16 cellular contexts compared by ENCODE assay signal in the genomic region with DNA sequence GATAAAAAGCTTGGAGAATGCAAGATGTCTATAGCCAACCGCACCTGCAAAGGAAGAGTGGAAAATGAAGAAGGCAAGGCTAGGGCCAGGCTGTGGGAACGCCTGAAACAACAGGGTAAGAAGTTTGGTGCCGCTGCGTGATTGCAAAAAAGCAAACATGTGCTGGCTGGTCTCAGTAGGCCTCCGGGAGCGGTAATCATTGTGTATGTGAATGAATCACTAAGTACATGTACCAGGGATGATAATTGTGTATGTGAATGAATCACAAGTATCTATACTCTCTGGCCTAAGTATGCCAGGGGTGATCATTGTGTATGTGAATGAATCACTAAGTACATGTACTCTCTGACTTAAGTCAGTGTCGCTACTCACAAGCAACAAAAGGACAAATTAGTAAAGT. TPM values are rescaled to one million over a fixed set of nuclear protein-coding genes. Genes with fewer than 3 reads are reported as not detected.
DNase-seq lines count a peak whose midpoint lies in the region; TF ChIP-seq lines count a peak whose summit lies in the region.
"Had no signal": no experiment of that assay in that cellular context is flagged by ENCODE, and none has a peak within 500 bp of the region (broad histone marks: within the 10 kb centered on the region; RNA-seq: fewer than 3 reads in every experiment).

No MANE protein-coding gene starts in this region.

- intact Hi-C loops in uterus (cut with DNase I; ENCODE audit: low total_unique reads) = no loop called here

- H3K27ac Mint-ChIP-seq in chondrocyte (ENCODE audit: unreplicated experiment) = no peak overlapping the region
- H3K27ac Mint-ChIP-seq: activated B cell treated with CpG ODN at 0.5 μM for 24 hours; activated naive CD8-positive, alpha-beta T cell had no signal

- peak; percentile 38 for DNase-seq in AG04449 (ENCODE audit: low read depth, low spot score)
- peak; percentile 19 for DNase-seq in NCI-H1436 treated with DMSO at 0.1 percent for 48 hours (lab: John Stamatoyannopoulos, UW)
- DNase-seq in choroid plexus epithelial cell (ENCODE audit: low read depth) = peak; percentile 59
- DNase-seq in kidney epithelial cell (ENCODE audit: low read depth) = peak; percentile 1
- DNase-seq in chondrocyte (ENCODE audit: low spot score) = no peak
- no peak for DNase-seq in 8988T
- no peak for DNase-seq in uterus
- no peak for DNase-seq in SKM-1 treated with dmso at 0.1 percent for 144 hours (lab: John Stamatoyannopoulos, UW; ENCODE audit: unreplicated experiment)
- DNase-seq: activated B cell treated with CpG ODN at 0.5 μM for 24 hours; Calu3; left ventricle myocardium inferior; naive thymus-derived CD8-positive, alpha-beta T cell; NCI-H1694 treated with DMSO at 0.1 percent for 48 hours; NCI-H510A treated with DMSO at 0.1 percent for 48 hours; testis had no signal

- no peaks in the 10 kb centered on the region for H3K27me3 Mint-ChIP-seq in chondrocyte (ENCODE audit: low read depth)
- H3K27me3 Mint-ChIP-seq: activated B cell treated with CpG ODN at 0.5 μM for 24 hours; activated naive CD8-positive, alpha-beta T cell; naive thymus-derived CD8-positive, alpha-beta T cell had no signal

- POLR2A ChIA-PET in AG04449 (lab: Yijun Ruan, JAX) = no interaction called here

- H3K9me3 Mint-ChIP-seq in chondrocyte (ENCODE audit: low read depth) = no peaks in the 10 kb centered on the region
- H3K9me3 Mint-ChIP-seq: activated B cell treated with CpG ODN at 0.5 μM for 24 hours; naive thymus-derived CD8-positive, alpha-beta T cell had no signal

- H3K36me3 Mint-ChIP-seq in chondrocyte (ENCODE audit: low read depth) = peaks cover 39% of the 10 kb centered on the region

- H3K4me1 ChIP-seq in uterus = no peaks in the 10 kb centered on the region
- H3K4me1 ChIP-seq: left ventricle myocardium inferior, testis had no signal

- no peak overlapping the region for H3K4me3 ChIP-seq in AG04449 (ENCODE audit: low read depth, low read length)
- H3K4me3 ChIP-seq in choroid plexus epithelial cell (ENCODE audit: low read depth, low read length) = no peak overlapping the region
- no peak overlapping the region for H3K4me3 ChIP-seq in kidney epithelial cell (ENCODE audit: low read depth, low read length)
- no peak overlapping the region for H3K4me3 ChIP-seq in uterus
- H3K4me3 ChIP-seq: left ventricle myocardium inferior, testis had no signal

- no peak for TF ChIP-seq POLR2A in uterus (IDR thresholded peaks at IDR 0.05)

- H3K4me3 Mint-ChIP-seq in chondrocyte (ENCODE audit: unreplicated experiment) = no peak overlapping the region
- H3K4me3 Mint-ChIP-seq: activated B cell treated with CpG ODN at 0.5 μM for 24 hours; activated naive CD8-positive, alpha-beta T cell; naive thymus-derived CD8-positive, alpha-beta T cell had no signal

- no peaks in the 10 kb centered on the region for H3K4me1 Mint-ChIP-seq in chondrocyte (ENCODE audit: low read depth)
- H3K4me1 Mint-ChIP-seq: activated B cell treated with CpG ODN at 0.5 μM for 24 hours; naive thymus-derived CD8-positive, alpha-beta T cell had no signal

- peaks cover 1% of the 10 kb centered on the region for H3K36me3 ChIP-seq in kidney epithelial cell (ENCODE audit: control insufficient read depth, insufficient read depth, low read length)
- no peaks in the 10 kb centered on the region for H3K36me3 ChIP-seq in uterus

- no peak for TF ChIP-seq CTCF in AG04449 (IDR thresholded peaks at IDR 0.05; ENCODE audit: insufficient read depth, low read length, missing control alignments)
- no peak for TF ChIP-seq CTCF in choroid plexus epithelial cell (conservative IDR thresholded peaks at IDR 0.05; ENCODE audit: low read depth, low read length)
- TF ChIP-seq CTCF in kidney epithelial cell (IDR thresholded peaks at IDR 0.05; ENCODE audit: insufficient read depth, low read length, poor library complexity, severe bottlenecking) = no peak
- no peak for TF ChIP-seq CTCF in chondrocyte (IDR thresholded peaks at IDR 0.05)
- TF ChIP-seq CTCF in uterus (IDR thresholded peaks at IDR 0.05) = no peak

- CTCF ChIA-PET in AG04449 (lab: Yijun Ruan, JAX) = no interaction called here

- no peak overlapping the region for H3K27ac ChIP-seq in uterus
- H3K27ac ChIP-seq: left ventricle myocardium inferior, testis had no signal

- no peaks in the 10 kb centered on the region for H3K9me3 ChIP-seq in uterus
- H3K9me3 ChIP-seq: left ventricle myocardium inferior, testis had no signal

- H3K27me3 ChIP-seq in kidney epithelial cell (ENCODE audit: control insufficient read depth, insufficient read depth, low read length) = no peaks in the 10 kb centered on the region
- H3K27me3 ChIP-seq in uterus = no peaks in the 10 kb centered on the region
- H3K27me3 ChIP-seq: testis had no signal

RNA-seq across cellular contexts. Expression of gene PARL, which starts 40.3 kb away (rescaled TPM):
- 38.5 and 45.3 TPM in 2 replicates for total RNA-seq in kidney epithelial cell
- 39.2 to 45.4 TPM (median 44.7 TPM) in 3 replicates for total RNA-seq in chondrocyte
- total RNA-seq in uterus = 10 to 100 TPM in 2 of 4 donors, 1 to 10 TPM in 2; 7.4 to 69.9 (median 22.5) TPM

Comparison
In these comparisons a context has a peak if more than half of its experiments do, and no peak if none do; other contexts are left out.
1. DNase-seq: peak in AG04449 (single experiment), NCI-H1436 treated with DMSO at 0.1 percent for 48 hours (single experiment), choroid plexus epithelial cell (single experiment) and kidney epithelial cell (single experiment); none in chondrocyte (single experiment), 8988T (single experiment), uterus (0 of 2) and SKM-1 treated with dmso at 0.1 percent for 144 hours (single experiment).